Comparison of ENCODE assay signal across 32 cellular contexts in the genomic region with DNA sequence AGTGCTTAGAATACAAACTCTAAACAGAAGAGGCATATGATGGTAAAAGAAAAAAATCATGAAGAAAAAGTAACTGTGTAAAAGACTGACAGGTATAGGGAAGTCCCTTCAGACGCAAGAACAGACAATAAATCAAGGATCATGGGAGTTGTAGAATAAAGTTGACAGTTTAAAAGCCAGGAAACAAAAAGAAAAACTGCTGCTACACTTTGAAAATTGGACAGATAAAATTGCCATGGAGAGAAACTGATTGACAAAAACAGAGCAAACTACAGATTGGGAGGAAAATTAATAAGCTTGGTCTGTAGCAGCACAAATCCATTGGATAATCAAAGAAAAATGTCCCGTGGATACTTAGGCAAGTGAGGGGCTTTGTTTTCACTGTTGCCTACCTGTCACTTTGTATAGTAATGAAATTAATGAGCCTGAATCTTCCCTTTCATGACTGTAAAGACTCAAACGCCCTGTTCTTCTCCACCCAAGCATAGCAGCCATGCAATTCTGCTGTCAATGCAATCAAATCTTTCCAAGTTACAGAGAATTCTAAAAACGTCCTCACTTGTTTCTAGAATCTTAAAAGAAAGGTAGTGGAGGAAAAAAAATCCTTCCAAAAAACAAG.
"Had no signal": no experiment of that assay in that cellular context is flagged by ENCODE, and none has a peak within 500 bp of the region (broad histone marks: within the 10 kb centered on the region; RNA-seq: fewer than 3 reads in every experiment).

No MANE protein-coding gene starts in this region.

- H3K4me1 Mint-ChIP-seq: activated naive CD8-positive, alpha-beta T cell treated with anti-CD3 and anti-CD28 coated beads for 36 hours; natural killer cell had no signal

- H3K27me3 Mint-ChIP-seq: activated naive CD8-positive, alpha-beta T cell treated with anti-CD3 and anti-CD28 coated beads for 36 hours had no signal

- H3K27ac ChIP-seq: adrenal gland, body of pancreas, cardiac muscle cell, colonic mucosa, left lung, lower lobe of right lung, ovary, prostate gland, spleen, testis, transverse colon had no signal

- H3K9me3 Mint-ChIP-seq: activated naive CD4-positive, alpha-beta T cell treated with anti-CD3 and anti-CD28 coated beads for 36 hours; activated naive CD8-positive, alpha-beta T cell treated with anti-CD3 and anti-CD28 coated beads for 36 hours; activated T-helper 1 cell treated with anti-CD3 and anti-CD28 coated beads, Interleukin-12 subunit alpha, Interleukin-12 subunit beta, Interleukin-2, Interleukin-4 antibody, amounts not matched to agents 30 ng/mL and 10 ng/mL and 1 ng/mL, durations not matched to agents 14 hours and 24 hours and 36 hours had no signal

- H3K4me3 ChIP-seq: adrenal gland, body of pancreas, cardiac muscle cell, colonic mucosa, left lung, lower lobe of right lung, ovary, prostate gland, spleen, testis, transverse colon had no signal

- H3K36me3 Mint-ChIP-seq: activated naive CD8-positive, alpha-beta T cell treated with anti-CD3 and anti-CD28 coated beads for 36 hours; natural killer cell had no signal

- DNase-seq: activated CD4-positive, alpha-beta T cell treated with anti-CD3 and anti-CD28 coated beads for 48 hours; activated CD4-positive, alpha-beta T cell treated with anti-CD3 and anti-CD28 coated beads, Interleukin-2, amount 50 U/mL, for 48 hours; activated CD8-positive, alpha-beta memory T cell treated with anti-CD3 and anti-CD28 coated beads for 24 hours; activated CD8-positive, alpha-beta memory T cell treated with anti-CD3 and anti-CD28 coated beads, Interleukin-2, amount 50 U/mL, for 4 hours; activated effector memory CD4-positive, alpha-beta T cell treated with anti-CD3 and anti-CD28 coated beads, Interleukin-2, amount 50 U/mL, for 16 hours; activated naive CD4-positive, alpha-beta T cell treated with anti-CD3 and anti-CD28 coated beads for 36 hours; activated naive CD8-positive, alpha-beta T cell treated with anti-CD3 and anti-CD28 coated beads for 36 hours; activated T-cell treated with anti-CD3 and anti-CD28 coated beads, Interleukin-2, amount 50 U/mL, for 1 hour; adrenal gland; aorta; body of pancreas; cerebellar nuclear complex; colonic mucosa; effector CD8-positive, alpha-beta T cell; erythroblast; foreskin fibroblast; hypothalamus; left lung; lower lobe of right lung; mesenchymal stem cell; natural killer cell; ovary; right cardiac atrium; spleen; stimulated activated naive CD8-positive, alpha-beta T cell treated with anti-CD3 and anti-CD28 coated beads, Interleukin-15, Interleukin-2, amounts not matched to agents 100 U/mL and 50 U/mL, for 24 hours; T-helper 1 cell; testis; transverse colon had no signal

- H3K4me1 ChIP-seq: adrenal gland, body of pancreas, colonic mucosa, left lung, lower lobe of right lung, prostate gland, spleen, testis, transverse colon had no signal

- H3K36me3 ChIP-seq: adrenal gland, cardiac muscle cell, colonic mucosa, left lung, lower lobe of right lung, ovary, prostate gland, spleen, transverse colon had no signal

- H3K4me3 Mint-ChIP-seq: activated naive CD4-positive, alpha-beta T cell treated with anti-CD3 and anti-CD28 coated beads for 36 hours; activated naive CD8-positive, alpha-beta T cell treated with anti-CD3 and anti-CD28 coated beads for 36 hours; activated T-helper 1 cell treated with anti-CD3 and anti-CD28 coated beads, Interleukin-12 subunit alpha, Interleukin-12 subunit beta, Interleukin-2, Interleukin-4 antibody, amounts not matched to agents 30 ng/mL and 10 ng/mL and 1 ng/mL, durations not matched to agents 14 hours and 24 hours and 36 hours; natural killer cell; T-helper 2 cell treated with Interferon-gamma antibody and Interleukin-4, amounts not matched to agents 5 μg/mL and 100 μg/mL, for 36 hours had no signal

- H3K27ac Mint-ChIP-seq: activated naive CD4-positive, alpha-beta T cell treated with anti-CD3 and anti-CD28 coated beads for 36 hours; activated naive CD8-positive, alpha-beta T cell treated with anti-CD3 and anti-CD28 coated beads for 36 hours; activated T-helper 1 cell treated with anti-CD3 and anti-CD28 coated beads, Interleukin-12 subunit alpha, Interleukin-12 subunit beta, Interleukin-2, Interleukin-4 antibody, amounts not matched to agents 30 ng/mL and 10 ng/mL and 1 ng/mL, durations not matched to agents 14 hours and 24 hours and 36 hours; natural killer cell; T-helper 2 cell treated with Interferon-gamma antibody and Interleukin-4, amounts not matched to agents 5 μg/mL and 100 μg/mL, for 36 hours had no signal

- ATAC-seq: body of pancreas; left lung; lower lobe of right lung; natural killer cell; right cardiac atrium; stimulated activated naive CD8-positive, alpha-beta T cell treated with anti-CD3 and anti-CD28 coated beads, Interleukin-15, Interleukin-2, amounts not matched to agents 100 U/mL and 50 U/mL, for 24 hours had no signal

- H3K9me3 ChIP-seq: adrenal gland, body of pancreas, colonic mucosa, left lung, lower lobe of right lung, ovary, prostate gland, spleen, testis, transverse colon had no signal

- H3K27me3 ChIP-seq: adrenal gland, body of pancreas, cardiac muscle cell, colonic mucosa, left lung, ovary, spleen, testis, transverse colon had no signal
